15 cellular contexts compared by ENCODE assay signal in the genomic region with DNA sequence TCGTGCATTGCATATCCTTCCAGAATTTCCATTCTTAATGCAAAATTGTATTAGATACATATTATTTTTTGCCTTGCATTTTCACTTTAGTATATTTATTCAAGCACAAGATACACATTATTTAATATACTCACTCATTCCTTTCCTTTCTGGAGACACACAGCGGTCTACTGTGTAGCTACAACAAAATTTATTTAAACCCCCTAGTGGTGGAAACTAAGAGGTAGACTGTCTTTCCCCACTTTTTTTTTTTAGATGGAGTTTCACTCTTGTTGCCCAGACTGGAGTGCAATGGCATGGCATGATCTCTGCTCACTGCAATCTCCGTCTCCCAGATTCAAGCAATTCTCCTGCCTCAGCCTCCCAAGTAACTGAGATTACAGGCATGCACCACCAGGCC.
DNase-seq lines count a peak whose midpoint lies in the region; ATAC-seq, FAIRE-seq and TF ChIP-seq lines count a peak whose summit lies in the region.
"Had no signal": no experiment of that assay in that cellular context is flagged by ENCODE, and none has a peak within 500 bp of the region (broad histone marks: within the 10 kb centered on the region; RNA-seq: fewer than 3 reads in every experiment).

No MANE protein-coding gene starts in this region.

- H3K23ac ChIP-seq in mesenchymal stem cell (ENCODE audit: low read length in 2 of 2), result no peak overlapping the region

- no peak overlapping the region for H3K14ac ChIP-seq in mesenchymal stem cell (ENCODE audit: low read length in 2 of 2)

- no peaks in the 10 kb centered on the region for H4K20me1 ChIP-seq in hepatocyte (ENCODE audit: insufficient read depth, poor library complexity, severe bottlenecking)

- H4K8ac ChIP-seq in mesenchymal stem cell (ENCODE audit: low read length), result no peak overlapping the region

- H3K18ac ChIP-seq in mesenchymal stem cell (ENCODE audit: low read depth in 1 of 2, low read length in 2 of 2), result no peak overlapping the region

- H3K27ac ChIP-seq in C4-2B (no peak overlapping the region), RWPE2 (ENCODE audit: poor library complexity, severe bottlenecking) (no peak overlapping the region), hepatocyte (no peak overlapping the region), small intestine (ENCODE audit: low read depth in 1 of 2, low read length in 1 of 2) (no peak overlapping the region), mesenchymal stem cell (ENCODE audit: low read length, poor library complexity, severe bottlenecking) (no peak overlapping the region)
- H3K27ac ChIP-seq: testis had no signal

- no peak overlapping the region for H3K4me3 Mint-ChIP-seq in HFFc6
- H3K4me3 Mint-ChIP-seq: activated CD8-positive, alpha-beta memory T cell treated with anti-CD3 and anti-CD28 coated beads, Interleukin-2, amount 10 ng/mL, durations not matched to agents 7 days and 5 days; activated naive CD8-positive, alpha-beta T cell treated with anti-CD3 and anti-CD28 coated beads, Interleukin-2, amount 50 U/mL, for 24 hours; nephron progenitor cell had no signal

- H3K27me3 Mint-ChIP-seq in HFFc6 (ENCODE audit: insufficient read depth), result no peaks in the 10 kb centered on the region
- H3K27me3 Mint-ChIP-seq: activated CD8-positive, alpha-beta memory T cell treated with anti-CD3 and anti-CD28 coated beads, Interleukin-2, amount 10 ng/mL, durations not matched to agents 7 days and 5 days; activated naive CD8-positive, alpha-beta T cell treated with anti-CD3 and anti-CD28 coated beads, Interleukin-2, amount 50 U/mL, for 24 hours had no signal

- no peak for FAIRE-seq in small intestine (lab: Jason Lieb, UNC)
- FAIRE-seq: H54 had no signal

- H3K4me1 ChIP-seq in RWPE2 (ENCODE audit: insufficient read depth, poor library complexity, severe bottlenecking) (no peaks in the 10 kb centered on the region), hepatocyte (ENCODE audit: insufficient read depth) (no peaks in the 10 kb centered on the region), small intestine (ENCODE audit: control insufficient read depth in 2 of 2, insufficient read depth in 1 of 2, low read depth in 1 of 2, low read length in 1 of 2) (no peaks in the 10 kb centered on the region), mesenchymal stem cell (ENCODE audit: control insufficient read depth, insufficient read depth, low read depth, low read length) (no peaks in the 10 kb centered on the region)
- H3K4me1 ChIP-seq: testis had no signal

- no peak overlapping the region for H3K9ac ChIP-seq in mesenchymal stem cell (ENCODE audit: low read length)

- no peaks in the 10 kb centered on the region for H3K9me2 ChIP-seq in hepatocyte (replicated peaks; ENCODE audit: insufficient read depth)

- H3K27ac Mint-ChIP-seq in HFFc6, result no peak overlapping the region
- H3K27ac Mint-ChIP-seq: activated CD8-positive, alpha-beta memory T cell treated with anti-CD3 and anti-CD28 coated beads, Interleukin-2, amount 10 ng/mL, durations not matched to agents 7 days and 5 days; activated naive CD8-positive, alpha-beta T cell treated with anti-CD3 and anti-CD28 coated beads, Interleukin-2, amount 50 U/mL, for 24 hours; nephron progenitor cell had no signal

- H3K4me3 ChIP-seq in RWPE2 (ENCODE audit: severe bottlenecking) (no peak overlapping the region), hepatocyte (no peak overlapping the region), small intestine (ENCODE audit: low read depth in 1 of 2, low read length in 2 of 2) (no peak overlapping the region), mesenchymal stem cell (ENCODE audit: insufficient read depth in 1 of 2, low read depth in 1 of 2, low read length in 2 of 2) (no peak overlapping the region)
- H3K4me3 ChIP-seq: testis had no signal

- no peak overlapping the region for H2BK120ac ChIP-seq in mesenchymal stem cell (ENCODE audit: low read depth, low read length)

- no peaks in the 10 kb centered on the region for H3K79me1 ChIP-seq in mesenchymal stem cell (replicated peaks; ENCODE audit: low read length, poor library complexity, severe bottlenecking)

- H3K36me3 ChIP-seq in RWPE2 (ENCODE audit: low read depth), result no peaks in the 10 kb centered on the region
- H3K36me3 ChIP-seq in hepatocyte (replicated peaks; ENCODE audit: insufficient read depth, low read depth), result no peaks in the 10 kb centered on the region
- H3K36me3 ChIP-seq in small intestine (ENCODE audit: control insufficient read depth in 2 of 2, insufficient read depth in 2 of 2, low read length in 2 of 2), result no peaks in the 10 kb centered on the region
- no peaks in the 10 kb centered on the region for H3K36me3 ChIP-seq in mesenchymal stem cell (ENCODE audit: control insufficient read depth in 1 of 2, insufficient read depth in 2 of 2, low read depth in 1 of 2, low read length in 2 of 2)

- H3K4me1 Mint-ChIP-seq in HFFc6 (ENCODE audit: low read depth), result no peaks in the 10 kb centered on the region
- H3K4me1 Mint-ChIP-seq: activated CD8-positive, alpha-beta memory T cell treated with anti-CD3 and anti-CD28 coated beads, Interleukin-2, amount 10 ng/mL, durations not matched to agents 7 days and 5 days; activated naive CD8-positive, alpha-beta T cell treated with anti-CD3 and anti-CD28 coated beads, Interleukin-2, amount 50 U/mL, for 24 hours; nephron progenitor cell had no signal

- H3K9me3 Mint-ChIP-seq in HFFc6, result peaks cover 21% of the 10 kb centered on the region

- ATAC-seq in RWPE2 (ENCODE audit: low read depth), result no peak
- no peak for ATAC-seq in GM18867 (IDR thresholded peaks at IDR 0.05; ENCODE audit: unreplicated experiment)
- ATAC-seq: activated CD8-positive, alpha-beta memory T cell treated with anti-CD3 and anti-CD28 coated beads, Interleukin-2, amount 10 ng/mL, durations not matched to agents 7 days and 5 days; activated naive CD8-positive, alpha-beta T cell treated with anti-CD3 and anti-CD28 coated beads, Interleukin-2, amount 50 U/mL, for 24 hours; left ventricle myocardium superior had no signal

- H3K79me2 ChIP-seq in hepatocyte, result no peaks in the 10 kb centered on the region

- H3K36me3 Mint-ChIP-seq in HFFc6 (ENCODE audit: low read depth), result no peaks in the 10 kb centered on the region
- H3K36me3 Mint-ChIP-seq: activated CD8-positive, alpha-beta memory T cell treated with anti-CD3 and anti-CD28 coated beads, Interleukin-2, amount 10 ng/mL, durations not matched to agents 7 days and 5 days had no signal

- no peak overlapping the region for H3K4me2 ChIP-seq in hepatocyte
- H3K4me2 ChIP-seq in mesenchymal stem cell (ENCODE audit: low read length, poor library complexity, severe bottlenecking), result no peak overlapping the region

- H2BK15ac ChIP-seq in mesenchymal stem cell (ENCODE audit: low read depth, poor library complexity, severe bottlenecking), result no peak overlapping the region

- no peak overlapping the region for H2AFZ ChIP-seq in hepatocyte
- no peak overlapping the region for H2AFZ ChIP-seq in mesenchymal stem cell (ENCODE audit: low read depth, low read length)

- DNase-seq in HFFc6, result no peak
- no peak for DNase-seq in RWPE2 (ENCODE audit: low spot score)
- DNase-seq in hepatocyte (ENCODE audit: low spot score), result peak; percentile 9
- no peak for DNase-seq in small intestine
- no peak for DNase-seq in T-helper 2 cell
- DNase-seq in mesenchymal stem cell, result no peak
- DNase-seq: activated CD8-positive, alpha-beta memory T cell treated with anti-CD3 and anti-CD28 coated beads, Interleukin-2, amount 10 ng/mL, durations not matched to agents 7 days and 5 days; activated naive CD8-positive, alpha-beta T cell treated with anti-CD3 and anti-CD28 coated beads, Interleukin-2, amount 50 U/mL, for 24 hours; left ventricle myocardium superior; NCI-H2029 treated with DMSO at 0.1 percent for 48 hours; nephron progenitor cell; testis had no signal

- peak; percentile 29 for TF ChIP-seq CTCF in C4-2B (conservative IDR thresholded peaks at IDR 0.05)
- peak; percentile 60 for TF ChIP-seq CTCF in HFFc6 (IDR thresholded peaks at IDR 0.05)
- TF ChIP-seq CTCF in RWPE2 (IDR thresholded peaks at IDR 0.05; ENCODE audit: poor library complexity, severe bottlenecking), result peak; percentile 24
- peak; percentile 16 for TF ChIP-seq CTCF in hepatocyte (IDR thresholded peaks at IDR 0.05; ENCODE audit: poor library complexity)

- H3K9me3 ChIP-seq in RWPE2 (ENCODE audit: severe bottlenecking) (no peaks in the 10 kb centered on the region), hepatocyte (ENCODE audit: low read depth) (no peaks in the 10 kb centered on the region), small intestine (ENCODE audit: control insufficient read depth, low read depth) (no peaks in the 10 kb centered on the region), mesenchymal stem cell (ENCODE audit: control insufficient read depth, low read length) (no peaks in the 10 kb centered on the region)
- H3K9me3 ChIP-seq: testis had no signal

- 57% methylated on average over 3 of the region's 3 CpGs for WGBS in hepatocyte (ENCODE audit: low lambda C conversion rate, missing lambda C conversion rate)
- 73 to 91% (median 83%) methylated on average over 3 of the region's 3 CpGs for WGBS in small intestine, 3 donors
- 94% methylated on average over 3 of the region's 3 CpGs for WGBS in mesenchymal stem cell

- H2BK12ac ChIP-seq in mesenchymal stem cell (ENCODE audit: low read length in 2 of 2), result no peak overlapping the region

- no peak overlapping the region for H2AK5ac ChIP-seq in mesenchymal stem cell (ENCODE audit: low read length, severe bottlenecking)

- no peak overlapping the region for H3K4ac ChIP-seq in mesenchymal stem cell (ENCODE audit: low read depth in 1 of 2, low read length in 2 of 2)

- no peak overlapping the region for H4K91ac ChIP-seq in mesenchymal stem cell (ENCODE audit: low read length)

- H3K27me3 ChIP-seq in RWPE2 (ENCODE audit: insufficient read depth, poor library complexity, severe bottlenecking), result no peaks in the 10 kb centered on the region
- H3K27me3 ChIP-seq in hepatocyte, result no peaks in the 10 kb centered on the region
- no peaks in the 10 kb centered on the region for H3K27me3 ChIP-seq in small intestine (ENCODE audit: control insufficient read depth in 2 of 2, insufficient read depth in 2 of 2, low read length in 2 of 2)
- H3K27me3 ChIP-seq in mesenchymal stem cell (ENCODE audit: control insufficient read depth in 1 of 2, insufficient read depth in 1 of 2, low read length in 2 of 2), result no peaks in the 10 kb centered on the region
- H3K27me3 ChIP-seq: testis had no signal

- H2BK5ac ChIP-seq in mesenchymal stem cell (ENCODE audit: low read depth, low read length, poor library complexity, severe bottlenecking), result no peak overlapping the region
